In the genomic region with DNA sequence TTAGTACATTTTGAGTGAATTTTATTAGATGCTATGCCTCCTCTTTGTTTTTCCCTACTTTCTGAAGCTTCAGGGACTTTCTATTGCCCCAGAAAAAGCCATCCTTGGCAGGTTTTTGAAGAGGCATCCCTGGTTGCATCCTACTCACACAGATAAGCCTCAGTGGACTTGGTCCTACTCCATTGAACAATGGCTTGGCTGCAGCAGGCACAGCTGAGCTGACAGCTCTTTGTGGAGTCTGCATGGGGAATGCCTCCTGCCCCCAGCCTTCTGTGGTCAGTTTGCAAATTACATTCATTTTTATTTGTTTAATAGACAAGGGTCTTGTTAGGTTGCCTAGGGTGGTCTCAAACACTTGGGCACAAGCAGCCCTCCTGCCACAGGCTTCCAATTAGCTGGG, we compare ENCODE assay signal across 18 cellular contexts.
"Had no signal": no experiment of that assay in that cellular context is flagged by ENCODE, and none has a peak within 500 bp of the region (broad histone marks: within the 10 kb centered on the region; RNA-seq: fewer than 3 reads in every experiment).

No MANE protein-coding gene starts in this region.

- H3K9me3 ChIP-seq: lower lobe of right lung had no signal

- ATAC-seq: foreskin keratinocyte, gastroesophageal sphincter, heart left ventricle, left cardiac atrium, left lung, left ventricle myocardium superior, lower lobe of right lung had no signal

- H3K4me2 ChIP-seq: hepatocyte had no signal

- H3K27ac ChIP-seq: coronary artery, dorsolateral prefrontal cortex, esophagus muscularis mucosa, foreskin keratinocyte, gastroesophageal sphincter, heart left ventricle, hepatocyte, left lung, lower lobe of right lung had no signal

- H3K27me3 ChIP-seq: foreskin keratinocyte, heart left ventricle, hepatocyte, left lung had no signal

- H3K4me3 ChIP-seq: coronary artery, dorsolateral prefrontal cortex, esophagus muscularis mucosa, gastroesophageal sphincter, heart left ventricle, hepatocyte, left lung, lower lobe of right lung had no signal

- DNase-seq: dermis blood vessel endothelial cell; dorsolateral prefrontal cortex; effector CD4-positive, alpha-beta T cell; effector memory CD4-positive, alpha-beta T cell; foreskin keratinocyte; heart left ventricle; hypothalamus; immature natural killer cell; left cardiac atrium; left lung; left ventricle myocardium superior; lower lobe of right lung; mesenchymal stem cell; midbrain had no signal

- H3K79me2 ChIP-seq: hepatocyte had no signal

- H3K4me1 ChIP-seq: esophagus muscularis mucosa, foreskin keratinocyte, gastroesophageal sphincter, heart left ventricle, left lung, lower lobe of right lung had no signal

- H3K36me3 ChIP-seq: esophagus muscularis mucosa, gastroesophageal sphincter, heart left ventricle, left lung, lower lobe of right lung had no signal

- H2AFZ ChIP-seq: hepatocyte had no signal
